Comparison of ENCODE assay signal across 25 cellular contexts in genomic region chr10:29096303-29096824, GRCh38.
DNase-seq lines count a peak whose midpoint lies in the region; ATAC-seq, FAIRE-seq and TF ChIP-seq lines count a peak whose summit lies in the region.
"Had no signal": no experiment of that assay in that cellular context is flagged by ENCODE, and none has a peak within 500 bp of the region (broad histone marks: within the 10 kb centered on the region; RNA-seq: fewer than 3 reads in every experiment).

No MANE protein-coding gene starts in this region.

- FAIRE-seq in H1 (lab: Jason Lieb, UNC), result no peak
- FAIRE-seq: A549, G401.6, GM12892, H54 had no signal

- 80% methylated on average over 2 of the region's 2 CpGs; no CpG with 5 or more reads in 1 of the 2 experiments for WGBS in H1 (ENCODE audit: extremely low coverage in 1 of 2, insufficient coverage in 1 of 2, insufficient read length in 1 of 2, insufficient replicate concordance in 2 of 2, low coverage in 1 of 2, low lambda C conversion rate in 2 of 2, missing lambda C conversion rate in 1 of 2), 2 experiments
- WGBS in trophoblast cell (ENCODE audit: extremely low coverage, insufficient coverage, insufficient read length), result no CpG with 5 or more reads among the region's 2 CpGs
- WGBS in sigmoid colon, 2 donors, result 58 to 67% methylated on average over 2 of the region's 2 CpGs

- no peak overlapping the region for H3K27ac Mint-ChIP-seq in GM23338
- H3K27ac Mint-ChIP-seq in Caco-2 (ENCODE audit: unreplicated experiment), result no peak overlapping the region
- H3K27ac Mint-ChIP-seq: CD4-positive, alpha-beta T cell; HFFc6 had no signal

- H2BK20ac ChIP-seq in H1 (ENCODE audit: low read length), result no peak overlapping the region

- no peak overlapping the region for H4K91ac ChIP-seq in H1 (replicated peaks; ENCODE audit: insufficient read length, low read length)
- H4K91ac ChIP-seq in trophoblast cell (ENCODE audit: low read depth, low read length), result peak overlapping the region; percentile 72

- H3K79me1 ChIP-seq in H1 (ENCODE audit: low read depth, low read length), result no peaks in the 10 kb centered on the region
- peaks cover 34% of the 10 kb centered on the region for H3K79me1 ChIP-seq in trophoblast cell (ENCODE audit: low read length)

- TF ChIP-seq CTCF in GM23338 (conservative IDR thresholded peaks at IDR 0.05; ENCODE audit: low read depth in 2 of 2), result no peak
- TF ChIP-seq CTCF in H1 (IDR thresholded peaks at IDR 0.05; ENCODE audit: control extremely low read depth in 1 of 3, insufficient read depth in 1 of 3, low read depth in 1 of 3, low read length in 3 of 3), result no peak
- TF ChIP-seq CTCF in sigmoid colon (IDR thresholded peaks at IDR 0.05), result no peak
- no peak for TF ChIP-seq CTCF in Caco-2 (IDR thresholded peaks at IDR 0.05; ENCODE audit: insufficient read depth in 1 of 2, low read depth in 1 of 2, low read length in 1 of 2, severe bottlenecking in 1 of 2, unreplicated experiment in 1 of 2)

- H3K4ac ChIP-seq in H1 (replicated peaks; ENCODE audit: insufficient read length, low read depth, low read length), result no peak overlapping the region
- H3K4ac ChIP-seq in trophoblast cell (ENCODE audit: low read depth, low read length), result no peak overlapping the region

- no peak overlapping the region for H4K5ac ChIP-seq in H1 (ENCODE audit: insufficient read length, low read depth, low read length)

- no peak overlapping the region for H2BK5ac ChIP-seq in H1 (ENCODE audit: low read depth, low read length)
- H2BK5ac ChIP-seq in trophoblast cell (ENCODE audit: low read depth, low read length, poor library complexity), result peak overlapping the region; percentile 55

- H3K56ac ChIP-seq in H1 (replicated peaks; ENCODE audit: insufficient read length, low read depth, low read length), result no peak overlapping the region

- no peaks in the 10 kb centered on the region for H3F3A ChIP-seq in GM23338 (replicated peaks; ENCODE audit: low read depth)

- H3K14ac ChIP-seq in H1 (ENCODE audit: insufficient read length), result no peak overlapping the region
- H3K14ac ChIP-seq in trophoblast cell (ENCODE audit: low read length), result peak overlapping the region; percentile 82

- POLR2A ChIA-PET in H1 (lab: Charles Lee; ENCODE audit: partially characterized antibody) (no interaction called here), Caco-2 (lab: Charles Lee) (no interaction called here)

- H2AFZ ChIP-seq in GM23338 (peak overlapping the region; percentile 84), H1 (ENCODE audit: low read length) (peak overlapping the region; percentile 61; the same call in 1 of the 2 replicates), trophoblast cell (ENCODE audit: insufficient read depth, low read length, poor library complexity) (no peak overlapping the region)
- H2AFZ ChIP-seq: GM23248 had no signal

- H3K79me2 ChIP-seq in GM23338 (replicated peaks; ENCODE audit: insufficient read depth) (no peaks in the 10 kb centered on the region), H1 (ENCODE audit: control insufficient read depth in 1 of 2, insufficient read depth in 2 of 2, low read length in 2 of 2) (no peaks in the 10 kb centered on the region), trophoblast cell (ENCODE audit: control insufficient read depth, insufficient read depth, low read length, poor library complexity) (peaks cover 11% of the 10 kb centered on the region)

- BruUV-seq in Caco-2 (replicated peaks; lab: Mats Ljungman, UMichigan), result no TSS peak

- H4K8ac ChIP-seq in H1 (ENCODE audit: extremely low read depth, insufficient read depth, low read length) (no peak overlapping the region), trophoblast cell (ENCODE audit: low read depth, low read length) (peak overlapping the region; percentile 57)

- H3K23ac ChIP-seq in H1 (ENCODE audit: insufficient read length) (no peak overlapping the region), trophoblast cell (ENCODE audit: low read length) (no peak overlapping the region)

- H3K9me2 ChIP-seq in GM23338 (ENCODE audit: insufficient read depth), result peaks cover 11% of the 10 kb centered on the region; the same call in 1 of the 2 replicates

- TF ChIP-seq POLR2A in H1 (IDR thresholded peaks at IDR 0.05; ENCODE audit: control extremely low read depth in 1 of 2, low read depth in 2 of 2, low read length in 2 of 2) (no peak), sigmoid colon (IDR thresholded peaks at IDR 0.05) (no peak)

- CTCF ChIA-PET in H1 (lab: Charles Lee; ENCODE audit: partially characterized antibody) (interaction anchor here (0.6 to 1.7 kb wide), 5 partner anchors 9 to 35 kb away, joined by 3 to 5 read pairs (median 4); no protein-coding TSS in a partner anchor), Caco-2 (lab: Charles Lee) (no interaction called here)

- H3K4me2 ChIP-seq in GM23338 (no peak overlapping the region), H1 (ENCODE audit: insufficient read depth in 1 of 2, low read depth in 2 of 2, low read length in 2 of 2) (no peak overlapping the region), trophoblast cell (ENCODE audit: low read length) (no peak overlapping the region)
- H3K4me2 ChIP-seq: A549; BLaER1 treated with 17β-estradiol and CSF1 and Interleukin-3, amounts not matched to agents 10 nM and 100 nM had no signal

- H2BK12ac ChIP-seq in H1 (ENCODE audit: low read depth, low read length), result no peak overlapping the region
- H2BK12ac ChIP-seq in trophoblast cell (ENCODE audit: low read length), result peak overlapping the region; percentile 82

- intact Hi-C loops in sigmoid colon (cut with DNase I) (no loop called here), Caco-2 (cut with micrococcal nuclease; ENCODE audit: unreplicated experiment) (no loop called here)

- no peak overlapping the region for H3K4me3 Mint-ChIP-seq in GM23338
- no peak overlapping the region for H3K4me3 Mint-ChIP-seq in Caco-2 (ENCODE audit: unreplicated experiment)
- H3K4me3 Mint-ChIP-seq: CD14-positive monocyte; CD4-positive, alpha-beta T cell; CD8-positive, alpha-beta memory T cell; HFFc6 had no signal

- DNase-seq in GM23338 (ENCODE audit: low spot score), result no peak
- no peak for DNase-seq in H1 (ENCODE audit: low read depth in 1 of 2, low spot score in 2 of 2)
- no peak for DNase-seq in trophoblast cell
- DNase-seq in NCI-H82 (lab: John Stamatoyannopoulos, UW), result no peak
- DNase-seq in sigmoid colon, result no peak
- DNase-seq in Caco-2, result no peak
- DNase-seq: 8988T; ACHN; AML-193; BE2C; CD4-positive, alpha-beta T cell; CD8-positive, alpha-beta memory T cell; COR-L47; DMS153; DND-41; GM23248; HFFc6 had no signal

- no peak overlapping the region for H2BK15ac ChIP-seq in H1 (ENCODE audit: low read length)

- H3K36me3 ChIP-seq in GM23338 (ENCODE audit: insufficient read depth), result no peaks in the 10 kb centered on the region
- peaks cover 0 to 2% (median 0%) of the 10 kb centered on the region in 4 experiments; a peak in 1 of 8 replicates for H3K36me3 ChIP-seq in H1 (ENCODE audit: control insufficient read depth in 2 of 4, insufficient read depth in 4 of 4, low read length in 3 of 4)
- H3K36me3 ChIP-seq in trophoblast cell (ENCODE audit: control insufficient read depth in 1 of 2, insufficient read depth in 2 of 2, low read length in 2 of 2), result no peaks in the 10 kb centered on the region
- no peaks in the 10 kb centered on the region for H3K36me3 ChIP-seq in sigmoid colon
- no peaks in the 10 kb centered on the region; the same call in 1 of the 2 replicates for H3K36me3 ChIP-seq in Caco-2 (ENCODE audit: control insufficient read depth, insufficient read depth, low read length)
- H3K36me3 ChIP-seq: BE2C; BLaER1 treated with 17β-estradiol and CSF1 and Interleukin-3, amounts not matched to agents 10 nM and 100 nM; HAP-1 had no signal

- H4K20me1 ChIP-seq in GM23338 (replicated peaks; ENCODE audit: insufficient read depth) (no peaks in the 10 kb centered on the region), H1 (replicated peaks in 1 of 2; ENCODE audit: control insufficient read depth in 1 of 2, insufficient read depth in 2 of 2, low read length in 2 of 2) (no peaks in the 10 kb centered on the region)
- H4K20me1 ChIP-seq: BLaER1 treated with 17β-estradiol and CSF1 and Interleukin-3, amounts not matched to agents 10 nM and 100 nM had no signal

- no peaks in the 10 kb centered on the region for H3K23me2 ChIP-seq in H1 (ENCODE audit: low read depth, low read length)

- no peak for TF ChIP-seq RAD21 in H1 (IDR thresholded peaks at IDR 0.05 in 1 of 2, conservative IDR thresholded peaks at IDR 0.05 in 1 of 2; ENCODE audit: low read depth in 2 of 2, low read length in 2 of 2)

- H3K9me3 Mint-ChIP-seq in GM23338, result peaks cover 9% of the 10 kb centered on the region; the same call in 2 of the 3 replicates
- H3K9me3 Mint-ChIP-seq in Caco-2 (ENCODE audit: unreplicated experiment), result peaks cover 10% of the 10 kb centered on the region
- H3K9me3 Mint-ChIP-seq: CD4-positive, alpha-beta T cell had no signal

- H3K9me3 ChIP-seq in H1 (ENCODE audit: insufficient read depth in 2 of 2, low read depth in 1 of 2, low read length in 1 of 2), result peaks cover 6 to 9% of the 10 kb centered on the region in 2 experiments; a peak in 2 of 4 replicates
- H3K9me3 ChIP-seq in trophoblast cell (ENCODE audit: insufficient read depth, low read depth, low read length), result peaks cover 2% of the 10 kb centered on the region
- peaks cover 0 to 2% (median 0%) of the 10 kb centered on the region in 4 donors for H3K9me3 ChIP-seq in sigmoid colon
- H3K9me3 ChIP-seq in Caco-2, result peaks cover 8% of the 10 kb centered on the region; the same call in 1 of the 2 replicates
- H3K9me3 ChIP-seq: A549, BE2C, HAP-1 had no signal

- TF ChIP-seq EP300 in H1 (IDR thresholded peaks at IDR 0.05; ENCODE audit: borderline replicate concordance in 1 of 2, low read depth in 2 of 2, low read length in 2 of 2) (no peak), sigmoid colon (IDR thresholded peaks at IDR 0.05) (no peak)

- H2AK5ac ChIP-seq in H1 (ENCODE audit: low read depth, low read length) (no peak overlapping the region), trophoblast cell (ENCODE audit: low read length) (peak overlapping the region; percentile 94)

- H2BK120ac ChIP-seq in H1 (replicated peaks; ENCODE audit: low read depth, low read length) (no peak overlapping the region), trophoblast cell (ENCODE audit: insufficient read depth, low read length, poor library complexity) (peak overlapping the region; percentile 96)

- H3K27me3 ChIP-seq in GM23338 (ENCODE audit: insufficient read depth) (no peaks in the 10 kb centered on the region), H1 (replicated peaks in 1 of 4; ENCODE audit: control insufficient read depth in 3 of 4, extremely low read depth in 1 of 4, insufficient read depth in 3 of 4, low read length in 3 of 4) (no peaks in the 10 kb centered on the region), trophoblast cell (ENCODE audit: insufficient read depth, low read length) (no peaks in the 10 kb centered on the region), sigmoid colon (no peaks in the 10 kb centered on the region), Caco-2 (replicated peaks; ENCODE audit: control insufficient read depth, insufficient read depth, low read length) (no peaks in the 10 kb centered on the region)
- H3K27me3 ChIP-seq: BE2C; BLaER1 treated with 17β-estradiol and CSF1 and Interleukin-3, amounts not matched to agents 10 nM and 100 nM had no signal

- H3K9ac ChIP-seq in H1 (replicated peaks in 1 of 4; ENCODE audit: extremely low read depth in 1 of 4, low read depth in 3 of 4, low read length in 3 of 4) (no peak overlapping the region), trophoblast cell (ENCODE audit: low read length) (no peak overlapping the region)
- H3K9ac ChIP-seq: BLaER1 treated with 17β-estradiol and CSF1 and Interleukin-3, amounts not matched to agents 10 nM and 100 nM; GM23248 had no signal

- no peaks in the 10 kb centered on the region for H3K4me1 ChIP-seq in GM23338 (ENCODE audit: insufficient read depth)
- no peaks in the 10 kb centered on the region for H3K4me1 ChIP-seq in H1 (replicated peaks in 1 of 4; ENCODE audit: control insufficient read depth in 3 of 4, insufficient read depth in 4 of 4, low read length in 3 of 4)
- peaks cover 12 to 19% of the 10 kb centered on the region in 2 experiments for H3K4me1 ChIP-seq in trophoblast cell (ENCODE audit: control insufficient read depth in 1 of 2, insufficient read depth in 2 of 2, low read length in 2 of 2)
- H3K4me1 ChIP-seq in sigmoid colon, result no peaks in the 10 kb centered on the region
- H3K4me1 ChIP-seq in Caco-2, result peaks cover 28% of the 10 kb centered on the region
- H3K4me1 ChIP-seq: A549; BE2C; BLaER1 treated with 17β-estradiol and CSF1 and Interleukin-3, amounts not matched to agents 10 nM and 100 nM; HAP-1 had no signal

- ATAC-seq in GM18868 (IDR thresholded peaks at IDR 0.05; ENCODE audit: unreplicated experiment) (peak; percentile 81), GM23338 (no peak)
- ATAC-seq: A549 had no signal

- H3K4me1 Mint-ChIP-seq in GM23338 (peaks cover 5% of the 10 kb centered on the region), Caco-2 (ENCODE audit: low read depth, unreplicated experiment) (peaks cover 37% of the 10 kb centered on the region)
- H3K4me1 Mint-ChIP-seq: CD14-positive monocyte; CD8-positive, alpha-beta memory T cell had no signal

- H3K18ac ChIP-seq in H1 (ENCODE audit: extremely low read depth, low read length) (no peak overlapping the region), trophoblast cell (ENCODE audit: low read length) (no peak overlapping the region)

- H3K4me3 ChIP-seq in GM23338 (no peak overlapping the region), H1 (ENCODE audit: extremely low read depth in 1 of 4, insufficient read depth in 2 of 4, low read depth in 3 of 4, low read length in 4 of 4) (no peak overlapping the region), trophoblast cell (ENCODE audit: low read depth, low read length) (no peak overlapping the region), sigmoid colon (no peak overlapping the region), Caco-2 (ENCODE audit: low read depth, low read length) (no peak overlapping the region)
- H3K4me3 ChIP-seq: A549; BLaER1 treated with 17β-estradiol and CSF1 and Interleukin-3, amounts not matched to agents 10 nM and 100 nM; GM23248; HAP-1 had no signal

- H3K27me3 Mint-ChIP-seq in GM23338 (ENCODE audit: insufficient read depth, low read depth, poor library complexity), result peaks cover 2% of the 10 kb centered on the region
- no peaks in the 10 kb centered on the region for H3K27me3 Mint-ChIP-seq in Caco-2 (ENCODE audit: insufficient read depth, unreplicated experiment)

- H3K36me3 Mint-ChIP-seq in GM23338 (ENCODE audit: low read depth), result no peaks in the 10 kb centered on the region
- no peaks in the 10 kb centered on the region for H3K36me3 Mint-ChIP-seq in Caco-2 (ENCODE audit: insufficient read depth, unreplicated experiment)
- H3K36me3 Mint-ChIP-seq: CD14-positive monocyte; CD8-positive, alpha-beta memory T cell had no signal

- H3K27ac ChIP-seq in GM23338 (ENCODE audit: low read depth), result no peak overlapping the region
- H3K27ac ChIP-seq in H1 (ENCODE audit: low read depth, low read length), result no peak overlapping the region
- H3K27ac ChIP-seq in trophoblast cell (ENCODE audit: low read depth, low read length), result no peak overlapping the region
- H3K27ac ChIP-seq in sigmoid colon, result no peak overlapping the region
- H3K27ac ChIP-seq: A549; BLaER1 treated with 17β-estradiol and CSF1 and Interleukin-3, amounts not matched to agents 10 nM and 100 nM; GM23248 had no signal

- no peak overlapping the region for H4K12ac ChIP-seq in trophoblast cell (ENCODE audit: low read depth, low read length)
